Comparison of ENCODE assay signal across 26 cellular contexts in genomic region chr21:44677881-44678280, GRCh38. TPM values are rescaled to one million over a fixed set of nuclear protein-coding genes. Genes with fewer than 3 reads are reported as not detected.
DNase-seq lines count a peak whose midpoint lies in the region; ATAC-seq, FAIRE-seq and TF ChIP-seq lines count a peak whose summit lies in the region.
"Had no signal": no experiment of that assay in that cellular context is flagged by ENCODE, and none has a peak within 500 bp of the region (broad histone marks: within the 10 kb centered on the region; RNA-seq: fewer than 3 reads in every experiment).

No MANE protein-coding gene starts in this region.

- no peaks in the 10 kb centered on the region for H3K36me3 ChIP-seq in bronchial epithelial cell (ENCODE audit: control insufficient read depth, insufficient read depth, low read length)
- H3K36me3 ChIP-seq in lung (ENCODE audit: control insufficient read depth in 2 of 2, insufficient read depth in 2 of 2, low read length in 2 of 2) = no peaks in the 10 kb centered on the region

- H3K4me1 ChIP-seq in lung (ENCODE audit: control insufficient read depth in 2 of 2, insufficient read depth in 2 of 2, low read length in 2 of 2) = no peaks in the 10 kb centered on the region

- ATAC-seq in lung (ENCODE audit: insufficient read depth, low FRiP score) (no peak), sciatic nerve (no peak), GM18868 (IDR thresholded peaks at IDR 0.05; ENCODE audit: unreplicated experiment) (no peak)
- ATAC-seq: HCT116 had no signal

- peak; percentile 18 for FAIRE-seq in bronchial epithelial cell (lab: Jason Lieb, UNC)
- FAIRE-seq: GM12891, GM18507, GM19239, H1 had no signal

- WGBS in lung, 2 donors = 91 to 93% methylated on average over 13 of the region's 13 CpGs

- H3K27ac ChIP-seq in lung (ENCODE audit: low read depth in 1 of 2, low read length in 1 of 2) = no peak overlapping the region
- H3K27ac ChIP-seq: GM23248 had no signal

- H3K4me3 ChIP-seq in bronchial epithelial cell (ENCODE audit: low read depth, low read length) = no peak overlapping the region
- no peak overlapping the region for H3K4me3 ChIP-seq in lung
- H3K4me3 ChIP-seq: GM23248 had no signal

- H3K27me3 ChIP-seq in bronchial epithelial cell (ENCODE audit: control insufficient read depth, insufficient read depth, low read length) (no peaks in the 10 kb centered on the region), lung (ENCODE audit: control insufficient read depth, insufficient read depth) (no peaks in the 10 kb centered on the region)

- TF ChIP-seq CTCF in bronchial epithelial cell (IDR thresholded peaks at IDR 0.05; ENCODE audit: insufficient read depth, low read length, severe bottlenecking) = no peak
- no peak for TF ChIP-seq CTCF in lung (IDR thresholded peaks at IDR 0.05; ENCODE audit: control extremely low read depth, extremely low read depth)

- intact Hi-C loops in sciatic nerve (cut with DNase I) = no loop called here

- DNase-seq in activated effector memory CD4-positive, alpha-beta T cell treated with anti-CD3 and anti-CD28 coated beads, Interleukin-2, amount 50 U/mL, for 16 hours = peak; percentile 13
- no peak for DNase-seq in activated effector memory CD4-positive, alpha-beta T cell treated with Interleukin-2 at 50 U/mL for 16 hours
- DNase-seq in bronchial epithelial cell (ENCODE audit: low read depth) (no peak), lung (ENCODE audit: low spot score) (peak; percentile 25), sciatic nerve (ENCODE audit: low spot score) (peak; percentile 23), hypothalamus (lab: John Stamatoyannopoulos, UW) (no peak)
- DNase-seq: C1 segment of cervical spinal cord; Calu3; CD4-positive, alpha-beta memory T cell; COR-L47; DMS53; DMS79 treated with DMSO at 0.1 percent for 48 hours; GF-D8; GM23248; H7 had no signal

- H3K9me3 ChIP-seq in lung (ENCODE audit: control insufficient read depth in 2 of 2, insufficient read depth in 1 of 2, low read length in 1 of 2) = peaks cover 3% of the 10 kb centered on the region in 2 donors

RNA-seq across cellular contexts. Expression of gene KRTAP12-1, which starts 4.1 kb away (rescaled TPM):
- not detected in 2 replicates for total RNA-seq in bronchial epithelial cell
- not detected for total RNA-seq in lung
- not detected for polyA plus RNA-seq in lung
- not detected for total RNA-seq in sciatic nerve
- total RNA-seq: A172; Calu3; CD4-positive, alpha-beta memory T cell; Daoy; G401; GM23248 had no signal
- polyA plus RNA-seq: BJ; CD4-positive, alpha-beta memory T cell; GM23248 had no signal

RNA-seq across cellular contexts. Expression of gene KRTAP12-2, which starts 11.2 kb away (rescaled TPM):
- total RNA-seq in bronchial epithelial cell = not detected in 2 replicates
- not detected for total RNA-seq in lung
- polyA plus RNA-seq in lung = not detected
- total RNA-seq in sciatic nerve = not detected
- total RNA-seq: A172; Calu3; CD4-positive, alpha-beta memory T cell; Daoy; G401; GM23248; H1; H7 had no signal
- polyA plus RNA-seq: BJ; CD4-positive, alpha-beta memory T cell; GM23248 had no signal

RNA-seq across cellular contexts. Expression of gene KRTAP10-12, which starts 19.1 kb away (rescaled TPM):
- total RNA-seq in bronchial epithelial cell (not detected in 2 replicates), lung (not detected), sciatic nerve (not detected)
- polyA plus RNA-seq in lung = not detected
- total RNA-seq: A172; A673; Calu3; CD4-positive, alpha-beta memory T cell; Daoy; G401; GM23248; H1; H7 had no signal
- polyA plus RNA-seq: BJ; CD4-positive, alpha-beta memory T cell; GM23248; H1 had no signal

RNA-seq across cellular contexts. Expression of gene KRTAP12-3, which starts 20.1 kb away (rescaled TPM):
- total RNA-seq in bronchial epithelial cell (not detected in 2 replicates), lung (not detected), sciatic nerve (not detected)
- not detected for polyA plus RNA-seq in lung
- total RNA-seq: A172; A673; Calu3; CD4-positive, alpha-beta memory T cell; Daoy; G401; GM23248; H1; H7 had no signal
- polyA plus RNA-seq: BJ, GM23248, H1 had no signal

RNA-seq across cellular contexts. Expression of gene KRTAP12-4, which starts 23.4 kb away (rescaled TPM):
- not detected in 2 replicates for total RNA-seq in bronchial epithelial cell
- total RNA-seq in lung = not detected
- not detected for polyA plus RNA-seq in lung
- total RNA-seq in sciatic nerve = not detected
- total RNA-seq: A172; Calu3; CD4-positive, alpha-beta memory T cell; Daoy; G401; GM23248; H1; H7 had no signal
- polyA plus RNA-seq: BJ; CD4-positive, alpha-beta memory T cell; GM23248; H1 had no signal

Comparison
In these comparisons a context has a peak if more than half of its experiments do, and no peak if none do; other contexts are left out.
1. DNase-seq: peak in activated effector memory CD4-positive, alpha-beta T cell treated with anti-CD3 and anti-CD28 coated beads, Interleukin-2, amount 50 U/mL, for 16 hours (single experiment), lung (single experiment) and sciatic nerve (single experiment); none in activated effector memory CD4-positive, alpha-beta T cell treated with Interleukin-2 at 50 U/mL for 16 hours (single experiment), bronchial epithelial cell (single experiment) and hypothalamus (0 of 51).